ENCODE assay signal across 9 cellular contexts in the genomic region with DNA sequence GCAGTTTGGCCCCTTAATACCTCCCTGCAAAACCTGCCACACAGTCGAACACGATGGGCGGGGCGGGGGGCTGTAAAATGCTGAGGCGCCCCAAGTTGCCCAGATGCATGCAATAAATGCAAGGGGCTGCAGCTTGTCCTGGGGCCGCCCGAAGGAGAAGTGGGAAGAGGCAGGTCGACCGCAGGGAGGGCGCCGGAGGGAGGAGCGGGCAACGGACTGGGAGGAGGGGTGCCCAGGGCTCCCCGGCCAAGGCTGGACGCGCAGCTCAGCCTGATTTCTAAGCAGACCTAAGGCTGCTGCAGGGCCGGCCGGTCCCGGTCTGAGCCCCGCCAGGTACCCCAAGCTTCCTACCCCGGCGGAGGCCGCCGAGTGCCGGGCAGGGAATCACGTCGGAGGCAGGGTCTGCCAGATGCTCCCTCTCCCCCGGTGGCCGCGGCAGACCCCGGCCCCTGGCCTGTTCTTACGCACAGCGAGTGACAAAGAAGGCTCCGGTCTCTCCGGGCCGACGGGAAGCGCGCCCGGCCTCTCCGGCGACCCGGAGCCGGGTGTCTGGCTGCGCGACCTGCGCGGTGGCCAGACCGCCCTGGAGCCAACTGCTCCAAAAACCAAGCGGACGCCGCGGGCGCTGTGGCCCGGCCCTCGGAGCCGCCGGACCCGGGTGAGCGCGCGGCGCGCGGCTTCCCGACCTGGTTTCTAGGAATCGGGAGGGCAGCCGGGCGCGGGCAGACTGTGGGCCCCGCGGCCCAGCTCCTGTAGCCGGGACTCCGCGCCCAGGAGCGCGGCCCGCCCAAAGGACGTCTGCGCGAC. TPM values are rescaled to one million over a fixed set of nuclear protein-coding genes. Genes with fewer than 3 reads are reported as not detected.
DNase-seq lines count a peak whose midpoint lies in the region; ATAC-seq and TF ChIP-seq lines count a peak whose summit lies in the region.
"Had no signal": no experiment of that assay in that cellular context is flagged by ENCODE, and none has a peak within 500 bp of the region (broad histone marks: within the 10 kb centered on the region; RNA-seq: fewer than 3 reads in every experiment).

No MANE protein-coding gene starts in this region.

- ATAC-seq in HG02884 (IDR thresholded peaks at IDR 0.05; ENCODE audit: unreplicated experiment) (no peak), HG03175 (IDR thresholded peaks at IDR 0.05; ENCODE audit: unreplicated experiment) (no peak)

- H3K4me3 Mint-ChIP-seq in HFFc6: no peak overlapping the region

- peak overlapping the region; percentile 73 for H3K4me3 ChIP-seq in SJCRH30
- H3K4me3 ChIP-seq in fibroblast of the aortic adventitia (ENCODE audit: low read depth, low read length): peak overlapping the region; percentile 64
- peak overlapping the region; percentile 37 for H3K4me3 ChIP-seq in rectal smooth muscle tissue (ENCODE audit: low read length)

- no peak overlapping the region for H3K27ac Mint-ChIP-seq in HFFc6

- no peak overlapping the region for H3K9ac ChIP-seq in rectal smooth muscle tissue (ENCODE audit: low read length)

- H3K36me3 Mint-ChIP-seq in HFFc6 (ENCODE audit: low read depth): no peaks in the 10 kb centered on the region

- H3K9me3 ChIP-seq in SJCRH30 (replicated peaks): no peaks in the 10 kb centered on the region

- H3K27ac ChIP-seq in SJCRH30 (no peak overlapping the region), rectal smooth muscle tissue (ENCODE audit: low read depth, low read length) (no peak overlapping the region)

- H3K27me3 ChIP-seq in SJCRH30: no peaks in the 10 kb centered on the region
- peaks cover 61% of the 10 kb centered on the region for H3K27me3 ChIP-seq in rectal smooth muscle tissue (ENCODE audit: control insufficient read depth, insufficient read depth, low read length)

- DNase-seq in D341Med (ENCODE audit: low spot score): peak; percentile 46
- DNase-seq in SJCRH30: no peak
- DNase-seq in fibroblast of the aortic adventitia (ENCODE audit: low read depth): no peak
- DNase-seq in HFFc6: no peak
- DNase-seq in cerebellar nuclear complex (lab: John Stamatoyannopoulos, UW): no peak
- DNase-seq: NCI-H226 had no signal

- peaks cover 60% of the 10 kb centered on the region for H3K27me3 Mint-ChIP-seq in HFFc6 (ENCODE audit: insufficient read depth)

- H3K4me1 Mint-ChIP-seq in HFFc6 (ENCODE audit: low read depth): peaks cover 6% of the 10 kb centered on the region

- H3K36me3 ChIP-seq in SJCRH30 (0 out of 2 replicates have a peak, but pooled peaks cover 2% of the 10 kb centered on the region), rectal smooth muscle tissue (ENCODE audit: control insufficient read depth, insufficient read depth, low read length) (no peaks in the 10 kb centered on the region)

- peaks cover 5% of the 10 kb centered on the region; the same call in 1 of the 2 replicates for H3K9me3 Mint-ChIP-seq in HFFc6

- H3K4me1 ChIP-seq in SJCRH30 (no peaks in the 10 kb centered on the region), rectal smooth muscle tissue (ENCODE audit: control insufficient read depth, insufficient read depth, low read length) (peaks cover 3% of the 10 kb centered on the region)

- TF ChIP-seq CTCF in fibroblast of the aortic adventitia (IDR thresholded peaks at IDR 0.05; ENCODE audit: insufficient read depth, low read length): no peak
- no peak for TF ChIP-seq CTCF in HFFc6 (IDR thresholded peaks at IDR 0.05)

RNA-seq across cellular contexts. Expression of gene EBF3, which starts 0.7 kb away (rescaled TPM):
- total RNA-seq in SJCRH30 (2014; rRNA removed; shearing (Covaris generic)): 13.1 and 13.2 TPM in 2 replicates
- total RNA-seq in fibroblast of the aortic adventitia (ENCODE audit: low replicate concordance): 5.2 and 14.7 TPM in 2 replicates
- under 1 TPM in 4 of 6 experiments, not detected in 2; 0.14 to 0.39 (median 0.21) TPM for total RNA-seq in HFFc6 (2021; fragmentation: NEBNext Ultra II Directional; extraction: Animal tissue kit (Norgen Biotek cat#: 25700))
